Comparison of ENCODE assay signal across 21 cellular contexts in genomic region chr12:48947727-48948126, GRCh38. TPM values are rescaled to one million over a fixed set of nuclear protein-coding genes. Genes with fewer than 3 reads are reported as not detected.
DNase-seq lines count a peak whose midpoint lies in the region; ATAC-seq, FAIRE-seq and TF ChIP-seq lines count a peak whose summit lies in the region.
"Had no signal": no experiment of that assay in that cellular context is flagged by ENCODE, and none has a peak within 500 bp of the region (broad histone marks: within the 10 kb centered on the region; RNA-seq: fewer than 3 reads in every experiment).

No MANE protein-coding gene starts in this region.

- peaks cover 33% of the 10 kb centered on the region for H3K4me1 Mint-ChIP-seq in CD4-positive, alpha-beta T cell (ENCODE audit: low read depth)
- H3K4me1 Mint-ChIP-seq in GM23338: peaks cover 8% of the 10 kb centered on the region

- no peak overlapping the region for H3K4me2 ChIP-seq in GM23338
- peak overlapping the region; percentile 7; the same call in 1 of the 2 replicates for H3K4me2 ChIP-seq in GM12878 (ENCODE audit: control insufficient read depth, insufficient read depth)

- POLR2A ChIA-PET in CD4-positive, alpha-beta T cell (lab: Charles Lee): interaction anchor here (1.2 to 1.8 kb wide), 2 partner anchors 70 to 82 kb away, joined by 3 to 4 read pairs; partner anchors contain the start of gene RND1
- POLR2A ChIA-PET in GM12878 (lab: Charles Lee): interaction anchor here (0.6 to 1.2 kb wide), 3 partner anchors 22 to 1392 kb away, joined by 3 to 5 read pairs (median 4); partner anchors contain the start of gene FKBP11

- SMC1A ChIA-PET in GM12878 (lab: Charles Lee; ENCODE audit: uncharacterized antibody, unreplicated experiment): interaction anchor here (0.9 kb wide), 2 partner anchors 18 to 40 kb away, joined by 3 read pairs; no protein-coding TSS in a partner anchor

- no peaks in the 10 kb centered on the region for H3K27me3 ChIP-seq in CD4-positive, alpha-beta T cell (ENCODE audit: control insufficient read depth, insufficient read depth, low read length)
- H3K27me3 ChIP-seq in GM23338 (ENCODE audit: insufficient read depth) (no peaks in the 10 kb centered on the region), GM12878 (replicated peaks in 1 of 2; ENCODE audit: control insufficient read depth in 2 of 2, insufficient read depth in 2 of 2, low read length in 1 of 2) (no peaks in the 10 kb centered on the region), mucosa of rectum (ENCODE audit: control insufficient read depth in 2 of 2, insufficient read depth in 2 of 2, low read length in 2 of 2) (no peaks in the 10 kb centered on the region)
- H3K27me3 ChIP-seq: SJSA1 had no signal

- no peaks in the 10 kb centered on the region; the same call in 1 of the 2 replicates for H3K4me1 ChIP-seq in GM23338 (ENCODE audit: insufficient read depth)
- no peaks in the 10 kb centered on the region; the same call in 1 of the 2 replicates for H3K4me1 ChIP-seq in GM12878 (ENCODE audit: control insufficient read depth, insufficient read depth, low read length)
- H3K4me1 ChIP-seq in mucosa of rectum (ENCODE audit: control insufficient read depth in 2 of 2, insufficient read depth in 2 of 2, low read length in 2 of 2): peaks cover 0 to 13% of the 10 kb centered on the region in 2 donors
- H3K4me1 ChIP-seq: SJSA1 had no signal

- RAD21 ChIA-PET in GM12878 (lab: Charles Lee; ENCODE audit: unreplicated experiment): interaction anchor here (0.8 to 1.0 kb wide), 3 partner anchors 10 to 95 kb away, joined by 3 to 4 read pairs (median 3); partner anchors contain the start of gene ARF3

- H3K9me3 Mint-ChIP-seq in CD4-positive, alpha-beta T cell: no peaks in the 10 kb centered on the region
- H3K9me3 Mint-ChIP-seq in GM23338: no peaks in the 10 kb centered on the region

- CTCF ChIA-PET in CD4-positive, alpha-beta T cell (lab: Charles Lee): interaction anchor here (0.6 to 1.1 kb wide), 2 partner anchors 30 kb away, joined by 3 read pairs; partner anchors contain the start of gene WNT1
- CTCF ChIA-PET in GM12878 (lab: Yijun Ruan, JAX): interaction anchor here (1.1 to 6.0 kb wide), 4 partner anchors 12 to 95 kb away, joined by 3 to 24 read pairs (median 7); partner anchors contain the start of gene FKBP11

- FAIRE-seq in GM12878 (lab: Jason Lieb, UNC): no peak

- BruUV-seq in GM12878 (replicated peaks; lab: Mats Ljungman, UMichigan): no TSS peak

- ATAC-seq in CD4-positive, alpha-beta T cell (ENCODE audit: poor library complexity): no peak
- peak; percentile 37; the same call in 1 of the 3 replicates for ATAC-seq in GM23338
- ATAC-seq in GM12878: no peak
- ATAC-seq in GM21381 (IDR thresholded peaks at IDR 0.05; ENCODE audit: unreplicated experiment): no peak
- ATAC-seq in GM18511 (IDR thresholded peaks at IDR 0.05; ENCODE audit: unreplicated experiment): no peak
- ATAC-seq: PC-3 had no signal

- no peaks in the 10 kb centered on the region for H3K9me3 ChIP-seq in CD4-positive, alpha-beta T cell (ENCODE audit: control insufficient read depth, low read length)
- H3K9me3 ChIP-seq in GM12878 (replicated peaks; ENCODE audit: control insufficient read depth, insufficient read depth, low read length) (no peaks in the 10 kb centered on the region), mucosa of rectum (ENCODE audit: control insufficient read depth in 2 of 2, low read length in 2 of 2) (no peaks in the 10 kb centered on the region)
- H3K9me3 ChIP-seq: SJSA1 had no signal

- H3F3A ChIP-seq in GM23338 (replicated peaks; ENCODE audit: low read depth): no peaks in the 10 kb centered on the region

- H3K27ac Mint-ChIP-seq in CD4-positive, alpha-beta T cell: peak overlapping the region; percentile 13
- peak overlapping the region; percentile 38 for H3K27ac Mint-ChIP-seq in GM23338

- TF ChIP-seq RAD21 in GM12878 (IDR thresholded peaks at IDR 0.05; ENCODE audit: insufficient read depth, low read depth, low read length): no peak

- H2AFZ ChIP-seq in GM23338 (no peak overlapping the region), GM12878 (ENCODE audit: control insufficient read depth, low read depth, low read length) (no peak overlapping the region)

- no peak overlapping the region for H3K9ac ChIP-seq in GM12878 (ENCODE audit: control insufficient read depth, insufficient read depth, low read length)
- H3K9ac ChIP-seq in mucosa of rectum (ENCODE audit: low read depth in 1 of 2, low read length in 2 of 2): no peak overlapping the region

- H3K4me3 Mint-ChIP-seq in CD4-positive, alpha-beta T cell: no peak overlapping the region
- H3K4me3 Mint-ChIP-seq in GM23338: no peak overlapping the region
- H3K4me3 Mint-ChIP-seq: CD14-positive monocyte had no signal

- H3K27me3 Mint-ChIP-seq in CD4-positive, alpha-beta T cell: no peaks in the 10 kb centered on the region
- H3K27me3 Mint-ChIP-seq in GM23338 (ENCODE audit: insufficient read depth, low read depth, poor library complexity): peaks cover 4% of the 10 kb centered on the region

- TF ChIP-seq POLR2A in GM12878 (IDR thresholded peaks at IDR 0.05; ENCODE audit: low read depth, low read length): no peak

- H3K27ac ChIP-seq in CD4-positive, alpha-beta T cell (ENCODE audit: low read depth, low read length): no peak overlapping the region
- H3K27ac ChIP-seq in GM23338 (ENCODE audit: low read depth) (peak overlapping the region; percentile 62; the same call in 1 of the 2 replicates), GM12878 (ENCODE audit: control insufficient read depth, insufficient read depth) (no peak overlapping the region), mucosa of rectum (ENCODE audit: low read depth in 2 of 2, low read length in 2 of 2) (peak overlapping the region; percentile 68 to 69)
- H3K27ac ChIP-seq: SJSA1 had no signal

- H3K36me3 Mint-ChIP-seq in CD4-positive, alpha-beta T cell (ENCODE audit: low read depth): peaks cover 37% of the 10 kb centered on the region
- peaks cover 32% of the 10 kb centered on the region; the same call in 2 of the 3 replicates for H3K36me3 Mint-ChIP-seq in GM23338 (ENCODE audit: low read depth)

- in situ Hi-C loops in GM12878 (cut with MboI): no loop called here

- peaks cover 64% of the 10 kb centered on the region for H4K20me1 ChIP-seq in GM23338 (replicated peaks; ENCODE audit: insufficient read depth)
- 0 out of 2 replicates have a peak, but pooled peaks cover 3% of the 10 kb centered on the region for H4K20me1 ChIP-seq in GM12878 (ENCODE audit: control insufficient read depth, insufficient read depth)

- 78% methylated on average over 2 of the region's 3 CpGs for WGBS in GM12878 (ENCODE audit: insufficient coverage, insufficient replicate concordance, low lambda C conversion rate, missing lambda C conversion rate)

- H3K79me2 ChIP-seq in GM23338 (replicated peaks; ENCODE audit: insufficient read depth): peaks cover 99% of the 10 kb centered on the region
- H3K79me2 ChIP-seq in GM12878 (ENCODE audit: control insufficient read depth, insufficient read depth, low read length): peaks cover 26% of the 10 kb centered on the region

- H3K9me2 ChIP-seq in GM23338 (ENCODE audit: insufficient read depth): no peaks in the 10 kb centered on the region

- no peak overlapping the region for H3K4me3 ChIP-seq in GM23338
- no peak overlapping the region for H3K4me3 ChIP-seq in GM12878
- peak overlapping the region in 1 of 2 donors; percentile 3 for H3K4me3 ChIP-seq in mucosa of rectum (ENCODE audit: low read length in 2 of 2)
- H3K4me3 ChIP-seq: SJSA1 had no signal

- TF ChIP-seq EP300 in GM12878 (IDR thresholded peaks at IDR 0.05; ENCODE audit: borderline replicate concordance in 1 of 2, control insufficient read depth in 1 of 2, low read depth in 2 of 2, low read length in 2 of 2): no peak

- no peak for TF ChIP-seq CTCF in CD4-positive, alpha-beta T cell (IDR thresholded peaks at IDR 0.05)
- no peak for TF ChIP-seq CTCF in GM23338 (conservative IDR thresholded peaks at IDR 0.05; ENCODE audit: low read depth in 2 of 2)
- TF ChIP-seq CTCF in GM12878 (IDR thresholded peaks at IDR 0.05 in 2 of 3, conservative IDR thresholded peaks at IDR 0.05 in 1 of 3; ENCODE audit: control insufficient read depth in 2 of 3, extremely low read depth in 1 of 3, insufficient read depth in 1 of 3, low read depth in 3 of 3, low read length in 3 of 3): no peak

- intact Hi-C loops in CD4-positive, alpha-beta T cell (cut with DNase I, micrococcal nuclease): no loop called here
- intact Hi-C loops in GM12878 (cut with micrococcal nuclease; ENCODE audit: unreplicated experiment): no loop called here

- peaks cover 3% of the 10 kb centered on the region; the same call in 1 of the 2 replicates for H3K36me3 ChIP-seq in GM23338 (ENCODE audit: insufficient read depth)
- H3K36me3 ChIP-seq in GM12878 (ENCODE audit: control insufficient read depth in 2 of 2, insufficient read depth in 2 of 2, low read length in 1 of 2): peaks cover 2 to 11% of the 10 kb centered on the region in 2 experiments
- H3K36me3 ChIP-seq in mucosa of rectum (ENCODE audit: control insufficient read depth in 2 of 2, insufficient read depth in 2 of 2, low read length in 2 of 2): peaks cover 7 to 8% of the 10 kb centered on the region in 2 donors

- DNase-seq in CD4-positive, alpha-beta T cell: no peak
- DNase-seq in GM23338 (ENCODE audit: low spot score): no peak
- DNase-seq in GM12878 (ENCODE audit: low read depth, low spot score): no peak
- DNase-seq in GF-D8 (lab: John Stamatoyannopoulos, UW): no peak
- no peak for DNase-seq in NCI-H1417 (lab: John Stamatoyannopoulos, UW)
- DNase-seq: ACHN, AML-193, IMR-90, Kasumi-1, NCI-H187 treated with DMSO at 0.1 percent for 48 hours, NCI-H774, PC-3 had no signal

RNA-seq across cellular contexts. Expression of gene ARF3, which starts 9.6 kb away (rescaled TPM):
- 10 to 100 TPM; 32.0 to 34.6 TPM for total RNA-seq in CD4-positive, alpha-beta T cell
- total RNA-seq in GM23338 (2014; rRNA removed; shearing (Covaris generic)): 125 and 130 TPM in 2 replicates
- 53.9 and 57.0 TPM in 2 replicates for polyA plus RNA-seq in GM23338 (2016; fragmentation: Nextera tagmentation; extraction: Ambion mirVana)
- 43.5 and 44.5 TPM in 2 replicates for total RNA-seq in GM12878 (2013; cell fraction: nucleolus; rRNA removed)
- total RNA-seq in GM12878 (2014; rRNA removed): 59.2 and 60.3 TPM in 2 replicates
- total RNA-seq in GM12878 (2014; rRNA removed; fragmentation: Illumina TruSeq; extraction: Trizol): 50.3 and 50.4 TPM in 2 replicates
- total RNA-seq in GM12878 (2021): 163 and 169 TPM in 2 replicates
- polyA plus RNA-seq in GM12878 (2011; ENCODE audit: low read depth): 52.8 TPM
- polyA plus RNA-seq in GM12878 (2011; rRNA removed): 222 and 263 TPM in 2 replicates
- 280 and 304 TPM in 2 replicates for polyA plus RNA-seq in GM12878 (2011; cell fraction: cytosol; rRNA removed)
- 114 and 134 TPM in 2 replicates for polyA plus RNA-seq in GM12878 (2011; cell fraction: nucleus; rRNA removed)
- 81.3 and 83.4 TPM in 2 replicates for polyA plus RNA-seq in GM12878 (2012)
- 93.4 and 95.4 TPM in 2 replicates for polyA plus RNA-seq in GM12878 (2014; fragmentation: Illumina TruSeq; extraction: Trizol)
- polyA plus RNA-seq in GM12878 (2014; fragmentation: Nextera tagmentation; extraction: Ambion mirVana): 10 to 100 TPM in 1 of 2 experiments, 1 to 10 TPM in 1; 8.7 to 13.2 TPM
- 85.6 and 94.5 TPM in 2 replicates for polyA plus RNA-seq in GM12878 (2014; rRNA removed)
- polyA plus RNA-seq in GM12878 (2016; fragmentation: Nextera tagmentation; extraction: Ambion mirVana): 10 to 100 TPM; 67.2 to 81.5 TPM
- 138 and 178 TPM in 2 replicates for polyA minus RNA-seq in GM12878 (2011; rRNA and poly(A)+ RNA removed)
- polyA minus RNA-seq in GM12878 (2011; cell fraction: cytosol; rRNA and poly(A)+ RNA removed): 35.9 and 43.8 TPM in 2 replicates
- 16.8 and 38.7 TPM in 2 replicates for polyA minus RNA-seq in GM12878 (2011; cell fraction: nucleus; rRNA and poly(A)+ RNA removed)

RNA-seq across cellular contexts. Expression of gene FKBP11, which starts 22.4 kb away (rescaled TPM):
- 10 to 100 TPM; 82.3 to 85.9 TPM for total RNA-seq in CD4-positive, alpha-beta T cell
- 29.5 and 45.0 TPM in 2 replicates for total RNA-seq in GM23338 (2014; rRNA removed; shearing (Covaris generic))
- polyA plus RNA-seq in GM23338 (2016; fragmentation: Nextera tagmentation; extraction: Ambion mirVana) (94.9 and 97.2 TPM in 2 replicates), GM12878 (2011; rRNA removed) (16.5 and 25.0 TPM in 2 replicates), GM12878 (2014; fragmentation: Illumina TruSeq; extraction: Trizol) (47.3 and 56.3 TPM in 2 replicates), GM12878 (2014; fragmentation: Nextera tagmentation; extraction: Ambion mirVana) (10 to 100 TPM; 55.2 to 83.4 TPM), GM12878 (2014; rRNA removed) (56.8 and 67.1 TPM in 2 replicates), GM12878 (2016; fragmentation: Nextera tagmentation; extraction: Ambion mirVana) (100 to 1,000 TPM; 133 to 135 TPM)
- 29.3 and 32.5 TPM in 2 replicates for total RNA-seq in GM12878 (2013; cell fraction: nucleolus; rRNA removed)
- total RNA-seq in GM12878 (2014; rRNA removed) (29.5 and 34.8 TPM in 2 replicates), GM12878 (2014; rRNA removed; fragmentation: Illumina TruSeq; extraction: Trizol) (40.6 and 43.1 TPM in 2 replicates), GM12878 (2021) (58.2 and 59.4 TPM in 2 replicates)
- 47.4 TPM for polyA plus RNA-seq in GM12878 (2011; ENCODE audit: low read depth)
- 25.5 and 28.3 TPM in 2 replicates for polyA plus RNA-seq in GM12878 (2011; cell fraction: cytosol; rRNA removed)
- 31.3 and 38.7 TPM in 2 replicates for polyA plus RNA-seq in GM12878 (2011; cell fraction: nucleus; rRNA removed)
- polyA plus RNA-seq in GM12878 (2012): 73.3 and 77.9 TPM in 2 replicates
- 16.8 and 17.3 TPM in 2 replicates for polyA minus RNA-seq in GM12878 (2011; rRNA and poly(A)+ RNA removed)
- 6.3 and 9.6 TPM in 2 replicates for polyA minus RNA-seq in GM12878 (2011; cell fraction: cytosol; rRNA and poly(A)+ RNA removed)
- 9.2 and 15.6 TPM in 2 replicates for polyA minus RNA-seq in GM12878 (2011; cell fraction: nucleus; rRNA and poly(A)+ RNA removed)

RNA-seq across cellular contexts. Expression of gene WNT10B, which starts 23.8 kb away (rescaled TPM):
- 10 to 100 TPM; 10.8 TPM for total RNA-seq in CD4-positive, alpha-beta T cell
- 0.50 TPM in 1 of 2 replicates, not detected in the other for total RNA-seq in GM23338 (2014; rRNA removed; shearing (Covaris generic))
- polyA plus RNA-seq in GM23338 (2016; fragmentation: Nextera tagmentation; extraction: Ambion mirVana) (not detected in 2 replicates), GM12878 (2011; rRNA removed) (1.1 and 1.5 TPM in 2 replicates), GM12878 (2014; fragmentation: Illumina TruSeq; extraction: Trizol) (0.16 and 0.22 TPM in 2 replicates), GM12878 (2014; fragmentation: Nextera tagmentation; extraction: Ambion mirVana) (under 1 TPM; 0.09 to 0.10 TPM), GM12878 (2014; rRNA removed) (0.70 and 0.73 TPM in 2 replicates), GM12878 (2016; fragmentation: Nextera tagmentation; extraction: Ambion mirVana) (under 1 TPM; 0.21 to 0.46 TPM)
- 2.5 and 2.8 TPM in 2 replicates for total RNA-seq in GM12878 (2013; cell fraction: nucleolus; rRNA removed)
- total RNA-seq in GM12878 (2014; rRNA removed) (0.27 and 0.45 TPM in 2 replicates), GM12878 (2014; rRNA removed; fragmentation: Illumina TruSeq; extraction: Trizol) (0.27 and 0.37 TPM in 2 replicates), GM12878 (2021) (0.61 and 0.95 TPM in 2 replicates)
- not detected for polyA plus RNA-seq in GM12878 (2011; ENCODE audit: low read depth)
- 1.5 and 1.9 TPM in 2 replicates for polyA plus RNA-seq in GM12878 (2011; cell fraction: cytosol; rRNA removed)
- polyA plus RNA-seq in GM12878 (2011; cell fraction: nucleus; rRNA removed): 3.3 and 5.2 TPM in 2 replicates
- polyA plus RNA-seq in GM12878 (2012): 0.10 and 0.19 TPM in 2 replicates
- polyA minus RNA-seq in GM12878 (2011; rRNA and poly(A)+ RNA removed): 0.66 and 0.98 TPM in 2 replicates
- polyA minus RNA-seq in GM12878 (2011; cell fraction: cytosol; rRNA and poly(A)+ RNA removed): 1.3 TPM in 1 of 2 replicates, not detected in the other
- polyA minus RNA-seq in GM12878 (2011; cell fraction: nucleus; rRNA and poly(A)+ RNA removed): 1.6 and 1.8 TPM in 2 replicates
- polyA plus RNA-seq: CD14-positive monocyte had no signal

RNA-seq across cellular contexts. Expression of gene WNT1, which starts 30.4 kb away (rescaled TPM):
- 1 to 10 TPM; 1.8 to 2.7 TPM for total RNA-seq in CD4-positive, alpha-beta T cell
- total RNA-seq in GM23338 (2014; rRNA removed; shearing (Covaris generic)): not detected in 2 replicates
- not detected in 2 replicates for polyA plus RNA-seq in GM23338 (2016; fragmentation: Nextera tagmentation; extraction: Ambion mirVana)
- not detected in 2 replicates for total RNA-seq in GM12878 (2013; cell fraction: nucleolus; rRNA removed)
- total RNA-seq in GM12878 (2014; rRNA removed): not detected in 2 replicates
- not detected in 2 replicates for total RNA-seq in GM12878 (2014; rRNA removed; fragmentation: Illumina TruSeq; extraction: Trizol)
- total RNA-seq in GM12878 (2021): not detected in 2 replicates
- polyA plus RNA-seq in GM12878 (2011; ENCODE audit: low read depth): not detected
- polyA plus RNA-seq in GM12878 (2011; rRNA removed): not detected in 2 replicates
- polyA plus RNA-seq in GM12878 (2011; cell fraction: cytosol; rRNA removed): 0.13 TPM in 1 of 2 replicates, not detected in the other
- 0.12 and 0.37 TPM in 2 replicates for polyA plus RNA-seq in GM12878 (2011; cell fraction: nucleus; rRNA removed)
- not detected in 2 replicates for polyA plus RNA-seq in GM12878 (2012)
- polyA plus RNA-seq in GM12878 (2014; fragmentation: Illumina TruSeq; extraction: Trizol): not detected in 2 replicates
- not detected for polyA plus RNA-seq in GM12878 (2014; fragmentation: Nextera tagmentation; extraction: Ambion mirVana)
- not detected in 2 replicates for polyA plus RNA-seq in GM12878 (2014; rRNA removed)
- polyA plus RNA-seq in GM12878 (2016; fragmentation: Nextera tagmentation; extraction: Ambion mirVana): not detected
- polyA minus RNA-seq in GM12878 (2011; rRNA and poly(A)+ RNA removed): not detected in 2 replicates
- not detected in 2 replicates for polyA minus RNA-seq in GM12878 (2011; cell fraction: cytosol; rRNA and poly(A)+ RNA removed)
- not detected in 2 replicates for polyA minus RNA-seq in GM12878 (2011; cell fraction: nucleus; rRNA and poly(A)+ RNA removed)
- total RNA-seq: G401, H4, HT-29, IMR-90, NCI-H460, PC-3, SJSA1 had no signal
- polyA plus RNA-seq: CD14-positive monocyte, IMR-90 had no signal

RNA-seq across cellular contexts. Expression of gene DDN, which starts 51.4 kb away (rescaled TPM):
- total RNA-seq in CD4-positive, alpha-beta T cell: under 1 TPM; 0.30 to 0.47 TPM
- 0.04 and 0.10 TPM in 2 replicates for total RNA-seq in GM23338 (2014; rRNA removed; shearing (Covaris generic))
- 0.12 TPM in 1 of 2 replicates, not detected in the other for polyA plus RNA-seq in GM23338 (2016; fragmentation: Nextera tagmentation; extraction: Ambion mirVana)
- 3.6 and 4.6 TPM in 2 replicates for total RNA-seq in GM12878 (2013; cell fraction: nucleolus; rRNA removed)
- 9.6 and 11.4 TPM in 2 replicates for total RNA-seq in GM12878 (2014; rRNA removed)
- total RNA-seq in GM12878 (2014; rRNA removed; fragmentation: Illumina TruSeq; extraction: Trizol): 5.1 and 5.5 TPM in 2 replicates
- total RNA-seq in GM12878 (2021): 11.5 and 13.4 TPM in 2 replicates
- polyA plus RNA-seq in GM12878 (2011; ENCODE audit: low read depth): 1.5 TPM
- polyA plus RNA-seq in GM12878 (2011; rRNA removed): 1.5 and 2.0 TPM in 2 replicates
- polyA plus RNA-seq in GM12878 (2011; cell fraction: cytosol; rRNA removed): 2.1 and 2.6 TPM in 2 replicates
- 4.1 and 5.1 TPM in 2 replicates for polyA plus RNA-seq in GM12878 (2011; cell fraction: nucleus; rRNA removed)
- polyA plus RNA-seq in GM12878 (2012): 2.3 and 2.7 TPM in 2 replicates
- 3.0 and 6.1 TPM in 2 replicates for polyA plus RNA-seq in GM12878 (2014; fragmentation: Illumina TruSeq; extraction: Trizol)
- under 1 TPM; 0.10 to 0.22 TPM for polyA plus RNA-seq in GM12878 (2014; fragmentation: Nextera tagmentation; extraction: Ambion mirVana)
- 7.4 and 10.1 TPM in 2 replicates for polyA plus RNA-seq in GM12878 (2014; rRNA removed)
- 1 to 10 TPM in 1 of 2 experiments, under 1 TPM in 1; 0.70 to 1.0 TPM for polyA plus RNA-seq in GM12878 (2016; fragmentation: Nextera tagmentation; extraction: Ambion mirVana)
- polyA minus RNA-seq in GM12878 (2011; rRNA and poly(A)+ RNA removed): 1.5 and 2.7 TPM in 2 replicates
- polyA minus RNA-seq in GM12878 (2011; cell fraction: cytosol; rRNA and poly(A)+ RNA removed): 1.3 and 1.5 TPM in 2 replicates
- polyA minus RNA-seq in GM12878 (2011; cell fraction: nucleus; rRNA and poly(A)+ RNA removed): 1.7 and 2.6 TPM in 2 replicates
- polyA plus RNA-seq: CD14-positive monocyte had no signal

Comparison
In these comparisons a context has a peak if more than half of its experiments do, and no peak if none do; other contexts are left out.
1. H3K27ac ChIP-seq: peak in GM23338 (single experiment) and mucosa of rectum (2 of 2); none in CD4-positive, alpha-beta T cell (single experiment) and GM12878 (single experiment).